ENCODE assay signal across 8 cellular contexts in the genomic region with DNA sequence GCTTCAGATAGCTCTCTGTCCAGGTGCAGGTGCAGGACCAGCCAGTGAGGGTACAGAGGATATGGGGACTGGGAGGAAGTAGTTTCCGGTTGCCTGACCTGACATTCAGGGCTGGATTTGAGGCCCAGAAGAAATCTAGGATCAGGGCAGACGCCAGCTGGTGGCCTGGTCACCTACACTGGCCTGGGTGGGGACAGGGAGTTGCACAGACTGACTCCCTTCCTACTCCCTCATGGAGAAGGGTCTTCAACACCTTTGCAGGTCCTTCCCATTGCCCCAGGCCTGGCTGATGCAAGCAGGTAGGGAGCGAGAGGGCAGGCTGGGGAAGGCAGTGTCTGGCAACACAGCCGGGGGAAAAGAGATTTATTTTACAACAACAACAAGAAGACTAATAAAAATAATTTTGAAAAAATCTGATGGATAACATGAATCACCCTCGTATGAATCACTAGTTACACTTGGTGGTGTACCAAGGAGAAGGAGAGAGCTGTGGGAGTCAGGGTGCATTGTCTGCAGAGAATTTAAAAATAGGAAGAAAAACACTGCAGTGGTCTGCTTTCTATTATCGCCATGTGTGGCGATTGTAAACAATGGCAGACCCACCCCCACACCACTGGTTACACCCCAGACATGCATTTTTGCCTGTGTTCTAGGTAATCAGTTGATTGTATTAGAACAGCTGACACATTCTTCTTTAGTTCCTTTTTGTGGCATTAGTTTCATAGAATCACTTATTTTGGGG.
DNase-seq lines count a peak whose midpoint lies in the region; ATAC-seq, FAIRE-seq and TF ChIP-seq lines count a peak whose summit lies in the region.

No MANE protein-coding gene starts in this region.

- H3K4me1 Mint-ChIP-seq in CD8-positive, alpha-beta T cell (ENCODE audit: low read depth): peaks cover 79% of the 10 kb centered on the region
- H3K4me1 Mint-ChIP-seq in T-helper 2 cell treated with Interferon-gamma antibody and Interleukin-4, amounts not matched to agents 5 μg/mL and 100 μg/mL, for 36 hours (ENCODE audit: low read depth): peaks cover 54% of the 10 kb centered on the region

- H3K4me3 Mint-ChIP-seq in CD8-positive, alpha-beta T cell: peak overlapping the region; percentile 27
- H3K4me3 Mint-ChIP-seq in T-helper 2 cell treated with Interferon-gamma antibody and Interleukin-4, amounts not matched to agents 5 μg/mL and 100 μg/mL, for 36 hours: peak overlapping the region; percentile 63

- H3K36me3 ChIP-seq in CD8-positive, alpha-beta T cell (ENCODE audit: insufficient read depth, low read length): no peaks in the 10 kb centered on the region
- H3K36me3 ChIP-seq in adrenal gland (replicated peaks in 1 of 2): no peaks in the 10 kb centered on the region

- H3K9me3 ChIP-seq in CD8-positive, alpha-beta T cell (ENCODE audit: low read length): no peaks in the 10 kb centered on the region
- H3K9me3 ChIP-seq in adrenal gland (replicated peaks in 1 of 3): no peaks in the 10 kb centered on the region

- no peak for FAIRE-seq in urothelium cell line (lab: Jason Lieb, UNC)

- 64 to 77% (median 67%) methylated on average over 7 of the region's 7 CpGs for WGBS in adrenal gland, 4 donors

- H3K27me3 ChIP-seq in CD8-positive, alpha-beta T cell (ENCODE audit: insufficient read depth, low read length): no peaks in the 10 kb centered on the region
- no peaks in the 10 kb centered on the region for H3K27me3 ChIP-seq in adrenal gland

- DNase-seq in CD8-positive, alpha-beta T cell: peak in 2 of 7 experiments; percentile 51 to 62
- peak; percentile 51 for DNase-seq in T-helper 2 cell treated with Interferon-gamma antibody and Interleukin-4, amounts not matched to agents 5 μg/mL and 100 μg/mL, for 36 hours (ENCODE audit: low spot score)
- DNase-seq in epithelial cell of prostate (ENCODE audit: low read depth, low spot score) (no peak), urothelium cell line (ENCODE audit: low spot score) (peak; percentile 54), posterior cingulate gyrus (no peak), NCI-H2029 (lab: John Stamatoyannopoulos, UW) (no peak), adrenal gland (no peak)

- H3K4me1 ChIP-seq in CD8-positive, alpha-beta T cell (ENCODE audit: insufficient read depth, low read length): peaks cover 74% of the 10 kb centered on the region
- H3K4me1 ChIP-seq in adrenal gland (replicated peaks in 1 of 2): peaks cover 30 to 49% of the 10 kb centered on the region in 2 donors

- CTCF ChIA-PET in CD8-positive, alpha-beta T cell (lab: Charles Lee): interaction anchor here (1.2 to 12.5 kb wide), 3 partner anchors 9 to 187 kb away, joined by 3 to 233 read pairs (median 4); no protein-coding TSS in a partner anchor

- TF ChIP-seq CTCF in CD8-positive, alpha-beta T cell (IDR thresholded peaks at IDR 0.05): no peak
- no peak for TF ChIP-seq CTCF in adrenal gland (IDR thresholded peaks at IDR 0.05)

- H3K27ac ChIP-seq in CD8-positive, alpha-beta T cell (ENCODE audit: low read depth, low read length): peak overlapping the region; percentile 6
- H3K27ac ChIP-seq in epithelial cell of prostate (peak overlapping the region; percentile 62), adrenal gland (peak overlapping the region in 2 of 5 donors; percentile 32 to 46)

- H3K27ac Mint-ChIP-seq in CD8-positive, alpha-beta T cell: peak overlapping the region; percentile 95
- peak overlapping the region; percentile 78 for H3K27ac Mint-ChIP-seq in T-helper 2 cell treated with Interferon-gamma antibody and Interleukin-4, amounts not matched to agents 5 μg/mL and 100 μg/mL, for 36 hours

- POLR2A ChIA-PET in CD8-positive, alpha-beta T cell (lab: Charles Lee): interaction anchor here (1.0 to 1.3 kb wide), 3 partner anchors 74 to 125 kb away, joined by 3 to 9 read pairs (median 3); no protein-coding TSS in a partner anchor

- no peaks in the 10 kb centered on the region for H3K36me3 Mint-ChIP-seq in CD8-positive, alpha-beta T cell
- no peaks in the 10 kb centered on the region for H3K36me3 Mint-ChIP-seq in T-helper 2 cell treated with Interferon-gamma antibody and Interleukin-4, amounts not matched to agents 5 μg/mL and 100 μg/mL, for 36 hours (ENCODE audit: low read depth)

- no peaks in the 10 kb centered on the region for H3K27me3 Mint-ChIP-seq in CD8-positive, alpha-beta T cell (ENCODE audit: low read depth)
- H3K27me3 Mint-ChIP-seq in T-helper 2 cell treated with Interferon-gamma antibody and Interleukin-4, amounts not matched to agents 5 μg/mL and 100 μg/mL, for 36 hours (ENCODE audit: low read depth): peaks cover 59% of the 10 kb centered on the region

- H3K9me3 Mint-ChIP-seq in CD8-positive, alpha-beta T cell: no peaks in the 10 kb centered on the region
- H3K9me3 Mint-ChIP-seq in T-helper 2 cell treated with Interferon-gamma antibody and Interleukin-4, amounts not matched to agents 5 μg/mL and 100 μg/mL, for 36 hours: no peaks in the 10 kb centered on the region

- H3K4me3 ChIP-seq in CD8-positive, alpha-beta T cell (ENCODE audit: low read depth, low read length): no peak overlapping the region
- H3K4me3 ChIP-seq in adrenal gland: no peak overlapping the region

- TF ChIP-seq POLR2A in adrenal gland (IDR thresholded peaks at IDR 0.05): no peak

- ATAC-seq in CD8-positive, alpha-beta T cell: no peak
- peak; percentile 8 for ATAC-seq in HG02852 (IDR thresholded peaks at IDR 0.05; ENCODE audit: unreplicated experiment)

- intact Hi-C loops in CD8-positive, alpha-beta T cell (cut with DNase I, micrococcal nuclease): loop anchor here (1.0 to 5.0 kb wide), 7 partner anchors 64 to 1107 kb away; partner anchors contain the start of genes ARID1B (in 1 of the 2), SYTL3 (in 1 of the 2), TMEM242 (in 1 of the 2) and ZDHHC14 (in 1 of the 2)
- intact Hi-C loops in posterior cingulate gyrus (cut with DNase I): loop anchor here (5.0 kb wide), 1 partner anchor 62 kb away; the partner anchor contains the start of gene SNX9
- intact Hi-C loops in adrenal gland (cut with DNase I): loop anchor here in 1 of 2 donors (5.0 kb wide), 1 partner anchor 312 kb away; no protein-coding TSS in a partner anchor

Comparison
In these comparisons a context has a peak if more than half of its experiments do, and no peak if none do; other contexts are left out.
1. DNase-seq: peak in T-helper 2 cell treated with Interferon-gamma antibody and Interleukin-4, amounts not matched to agents 5 μg/mL and 100 μg/mL, for 36 hours (single experiment) and urothelium cell line (single experiment); none in epithelial cell of prostate (single experiment), posterior cingulate gyrus (0 of 10), NCI-H2029 (single experiment) and adrenal gland (0 of 7).